Comparison of ENCODE assay signal across 16 cellular contexts in the genomic region with DNA sequence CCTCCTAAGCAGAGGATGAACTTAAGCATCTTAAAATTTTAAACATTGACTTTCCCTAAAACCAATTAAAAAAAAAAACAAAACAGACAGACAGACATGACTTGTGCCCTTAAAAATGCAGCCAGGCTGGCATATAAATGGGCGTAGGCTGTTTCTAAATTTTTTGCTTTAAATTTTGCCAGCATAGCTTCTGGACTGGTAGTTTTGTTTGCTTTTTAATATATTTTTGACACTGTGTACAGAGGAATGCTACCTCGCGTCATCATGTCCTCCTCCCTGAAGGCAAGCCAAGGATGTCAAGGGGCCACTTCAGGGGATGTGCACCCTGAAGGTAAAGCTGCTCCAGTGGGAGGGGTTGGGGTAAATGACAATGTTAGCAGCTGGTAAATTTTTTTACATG.
DNase-seq lines count a peak whose midpoint lies in the region; ATAC-seq, FAIRE-seq and TF ChIP-seq lines count a peak whose summit lies in the region.
"Had no signal": no experiment of that assay in that cellular context is flagged by ENCODE, and none has a peak within 500 bp of the region (broad histone marks: within the 10 kb centered on the region; RNA-seq: fewer than 3 reads in every experiment).

No MANE protein-coding gene starts in this region.

- H3K4ac ChIP-seq in mesenchymal stem cell (ENCODE audit: low read depth in 1 of 2, low read length in 2 of 2) = peak overlapping the region in 1 of 2 experiments; percentile 16

- H3K9me2 ChIP-seq in SK-N-SH = no peaks in the 10 kb centered on the region

- H2BK15ac ChIP-seq in mesenchymal stem cell (ENCODE audit: low read depth, poor library complexity, severe bottlenecking) = no peak overlapping the region

- in situ Hi-C loops in HAP-1 (cut with MboI; ENCODE audit: low sequenced_read_pairs) = no loop called here

- ATAC-seq in A549 (peak; percentile 67 to 74), HG03469 (IDR thresholded peaks at IDR 0.05; ENCODE audit: unreplicated experiment) (no peak)
- ATAC-seq: stimulated activated naive CD8-positive, alpha-beta T cell treated with anti-CD3 and anti-CD28 coated beads, Interleukin-15, Interleukin-2, amounts not matched to agents 100 U/mL and 50 U/mL, for 24 hours had no signal

- no peaks in the 10 kb centered on the region for H3K9me3 ChIP-seq in A549
- H3K9me3 ChIP-seq in HEK293 (ENCODE audit: control insufficient read depth, insufficient read depth, low read depth, low read length) = no peaks in the 10 kb centered on the region
- H3K9me3 ChIP-seq in SK-N-SH = no peaks in the 10 kb centered on the region
- no peaks in the 10 kb centered on the region for H3K9me3 ChIP-seq in mesenchymal stem cell (ENCODE audit: control insufficient read depth, low read length)
- no peaks in the 10 kb centered on the region for H3K9me3 ChIP-seq in HAP-1
- H3K9me3 ChIP-seq: prostate gland, uterus had no signal

- H3K14ac ChIP-seq in mesenchymal stem cell (ENCODE audit: low read length in 2 of 2) = no peak overlapping the region

- TF ChIP-seq POLR2A in A549 (IDR thresholded peaks at IDR 0.05; ENCODE audit: low read length) = no peak

- H3K79me1 ChIP-seq in mesenchymal stem cell (replicated peaks; ENCODE audit: low read length, poor library complexity, severe bottlenecking) = peaks cover 31% of the 10 kb centered on the region

- TF ChIP-seq CTCF in A549 (IDR thresholded peaks at IDR 0.05) = no peak
- TF ChIP-seq CTCF in HEK293 (tag by site-specific recombination; IDR thresholded peaks at IDR 0.05) = no peak
- no peak for TF ChIP-seq CTCF in SK-N-SH (IDR thresholded peaks at IDR 0.05)

- peaks cover 60% of the 10 kb centered on the region for H3K79me2 ChIP-seq in SK-N-SH (ENCODE audit: insufficient read depth)

- TF ChIP-seq RAD21 in A549 (conservative IDR thresholded peaks at IDR 0.05 in 1 of 2, IDR thresholded peaks at IDR 0.05 in 1 of 2) (no peak; a peak in 1 of 5 replicates), SK-N-SH (IDR thresholded peaks at IDR 0.05; ENCODE audit: low read length) (no peak)

- H2BK12ac ChIP-seq in mesenchymal stem cell (ENCODE audit: low read length in 2 of 2) = peak overlapping the region in 1 of 2 experiments; percentile 28

- no peak overlapping the region for H2BK120ac ChIP-seq in mesenchymal stem cell (ENCODE audit: low read depth, low read length)

- H4K91ac ChIP-seq in mesenchymal stem cell (ENCODE audit: low read length) = no peak overlapping the region

- H3F3A ChIP-seq in SK-N-SH (replicated peaks; ENCODE audit: insufficient read depth) = peaks cover 4% of the 10 kb centered on the region

- peak; percentile 97 for FAIRE-seq in A549 (lab: Jason Lieb, UNC)
- FAIRE-seq: colon had no signal

- H3K27ac ChIP-seq in A549 (peak overlapping the region; percentile 95 to 97), HEK293 (ENCODE audit: extremely low read depth, low read depth, low read length) (no peak overlapping the region), SK-N-SH (ENCODE audit: low read depth in 2 of 2, low read length in 1 of 2) (no peak overlapping the region), mesenchymal stem cell (ENCODE audit: low read length, poor library complexity, severe bottlenecking) (peak overlapping the region; percentile 56)
- H3K27ac ChIP-seq: prostate gland, uterus had no signal

- H2AFZ ChIP-seq in SK-N-SH (ENCODE audit: low read depth) (no peak overlapping the region), mesenchymal stem cell (ENCODE audit: low read depth, low read length) (no peak overlapping the region)

- no peak overlapping the region for H4K8ac ChIP-seq in mesenchymal stem cell (ENCODE audit: low read length)

- no peak overlapping the region for H2BK5ac ChIP-seq in mesenchymal stem cell (ENCODE audit: low read depth, low read length, poor library complexity, severe bottlenecking)

- no peaks in the 10 kb centered on the region for H4K20me1 ChIP-seq in SK-N-SH (ENCODE audit: insufficient read depth)

- CTCF ChIA-PET in A549 (lab: Yijun Ruan, JAX) = interaction anchor here (0.7 to 6.6 kb wide), 17 partner anchors 10 to 431 kb away, joined by 3 to 97 read pairs (median 11); no protein-coding TSS in a partner anchor
- CTCF ChIA-PET in HEK293 (lab: Yijun Ruan, JAX) = interaction anchor here (0.6 to 3.5 kb wide), 14 partner anchors 8 to 354 kb away, joined by 3 to 32 read pairs (median 5); no protein-coding TSS in a partner anchor
- CTCF ChIA-PET in SK-N-SH (lab: Yijun Ruan, JAX) = interaction anchor here (0.6 to 3.2 kb wide), 10 partner anchors 9 to 354 kb away, joined by 3 to 26 read pairs (median 3); no protein-coding TSS in a partner anchor

- TF ChIP-seq EP300 in A549 (IDR thresholded peaks at IDR 0.05) (peak; percentile 95 to 96; a peak in 4 of 5 replicates), SK-N-SH (IDR thresholded peaks at IDR 0.05; ENCODE audit: borderline replicate concordance in 1 of 2, low read depth in 1 of 2, low read length in 1 of 2) (no peak)

- no peak overlapping the region for H3K9ac ChIP-seq in SK-N-SH
- no peak overlapping the region for H3K9ac ChIP-seq in mesenchymal stem cell (ENCODE audit: low read length)

- H3K18ac ChIP-seq in mesenchymal stem cell (ENCODE audit: low read depth in 1 of 2, low read length in 2 of 2) = peak overlapping the region in 1 of 2 experiments; percentile 85

- WGBS in A549 (ENCODE audit: missing lambda C conversion rate) = under 1% methylated on average over 3 of the region's 3 CpGs
- WGBS in SK-N-SH (ENCODE audit: low lambda C conversion rate) = 64% methylated on average over 3 of the region's 3 CpGs
- WGBS in mesenchymal stem cell = 87% methylated on average over 3 of the region's 3 CpGs

- peak overlapping the region; percentile 61 for H2AK5ac ChIP-seq in mesenchymal stem cell (ENCODE audit: low read length, severe bottlenecking)

- H3K4me3 ChIP-seq in A549 (peak overlapping the region; percentile 26; the same call in 2 of the 3 replicates), HEK293 (ENCODE audit: low read depth, low read length) (no peak overlapping the region), SK-N-SH (ENCODE audit: low read depth in 2 of 2, low read length in 1 of 2) (no peak overlapping the region), mesenchymal stem cell (ENCODE audit: insufficient read depth in 1 of 2, low read depth in 1 of 2, low read length in 2 of 2) (no peak overlapping the region), HAP-1 (no peak overlapping the region)
- H3K4me3 ChIP-seq: prostate gland, uterus had no signal

- POLR2A ChIA-PET in A549 (lab: Yijun Ruan, JAX) = interaction anchor here (1.5 to 4.4 kb wide), 6 partner anchors 10 to 204 kb away, joined by 6 to 61 read pairs (median 14); no protein-coding TSS in a partner anchor
- POLR2A ChIA-PET in HEK293 (lab: Yijun Ruan, JAX) = no interaction called here
- POLR2A ChIA-PET in SK-N-SH (lab: Yijun Ruan, JAX) = no interaction called here

- DNase-seq in A549 (ENCODE audit: low read depth in 1 of 2, low spot score in 1 of 2) (peak in 1 of 2 experiments; percentile 95), SK-N-SH (no peak), mesenchymal stem cell (no peak), HAP-1 (ENCODE audit: low spot score in 2 of 2) (no peak), NCI-H187 treated with DMSO at 0.1 percent for 48 hours (lab: John Stamatoyannopoulos, UW) (no peak), SK-N-DZ (ENCODE audit: low spot score) (no peak)
- DNase-seq: Calu3; naive B cell; NCI-H187; NCI-H510A treated with DMSO at 0.1 percent for 48 hours; stimulated activated naive CD8-positive, alpha-beta T cell treated with anti-CD3 and anti-CD28 coated beads, Interleukin-15, Interleukin-2, amounts not matched to agents 100 U/mL and 50 U/mL, for 24 hours; uterus had no signal

- H3K4me1 ChIP-seq in A549 = peaks cover 96% of the 10 kb centered on the region
- peaks cover 32% of the 10 kb centered on the region for H3K4me1 ChIP-seq in HEK293 (ENCODE audit: control insufficient read depth, insufficient read depth, low read length)
- H3K4me1 ChIP-seq in SK-N-SH (ENCODE audit: control insufficient read depth in 1 of 2, insufficient read depth in 2 of 2, low read depth in 1 of 2, low read length in 1 of 2) = peaks cover 18 to 48% of the 10 kb centered on the region in 2 experiments
- peaks cover 15% of the 10 kb centered on the region for H3K4me1 ChIP-seq in mesenchymal stem cell (ENCODE audit: control insufficient read depth, insufficient read depth, low read depth, low read length)
- H3K4me1 ChIP-seq in HAP-1 = peaks cover 7% of the 10 kb centered on the region

- H3K36me3 ChIP-seq in HEK293 (ENCODE audit: control insufficient read depth in 2 of 2, insufficient read depth in 1 of 2, low read length in 2 of 2) (no peaks in the 10 kb centered on the region), SK-N-SH (replicated peaks in 1 of 2; ENCODE audit: control insufficient read depth in 1 of 2, insufficient read depth in 2 of 2, low read length in 1 of 2) (no peaks in the 10 kb centered on the region), mesenchymal stem cell (ENCODE audit: control insufficient read depth in 1 of 2, insufficient read depth in 2 of 2, low read depth in 1 of 2, low read length in 2 of 2) (no peaks in the 10 kb centered on the region), HAP-1 (replicated peaks) (no peaks in the 10 kb centered on the region)
- H3K36me3 ChIP-seq: prostate gland, uterus had no signal

- H3K27me3 ChIP-seq in SK-N-SH (ENCODE audit: insufficient read depth) (no peaks in the 10 kb centered on the region), mesenchymal stem cell (ENCODE audit: control insufficient read depth in 1 of 2, insufficient read depth in 1 of 2, low read length in 2 of 2) (no peaks in the 10 kb centered on the region), HAP-1 (ENCODE audit: low read depth) (no peaks in the 10 kb centered on the region)
- H3K27me3 ChIP-seq: uterus had no signal

- H3K4me2 ChIP-seq in A549 = peak overlapping the region; percentile 79
- peak overlapping the region; percentile 22; the same call in 1 of the 2 replicates for H3K4me2 ChIP-seq in SK-N-SH
- H3K4me2 ChIP-seq in mesenchymal stem cell (ENCODE audit: low read length, poor library complexity, severe bottlenecking) = no peak overlapping the region

- no peak overlapping the region for H3K23ac ChIP-seq in mesenchymal stem cell (ENCODE audit: low read length in 2 of 2)

TF ChIP-seq in A549, 52 proteins besides CTCF, POLR2A, EP300 and RAD21 (continues in another document):
- peak in 1 of 2 experiments; percentile 59; a peak in 2 of 5 replicates for TF ChIP-seq JUN (IDR thresholded peaks at IDR 0.05)

TF ChIP-seq in HEK293, 187 proteins besides CTCF, POLR2A, EP300 and RAD21 (continues in another document):
- TF ChIP-seq ZBTB48 (tag by site-specific recombination; IDR thresholded peaks at IDR 0.05) (0 out of 2 replicates have a peak, but pooled peaks have one; percentile 36), YY1 (tag by site-specific recombination; IDR thresholded peaks at IDR 0.05) (no peak), ZFP41 (tag by site-specific recombination; IDR thresholded peaks at IDR 0.05; ENCODE audit: borderline replicate concordance) (no peak)

TF ChIP-seq in SK-N-SH, 30 proteins besides CTCF, POLR2A, EP300 and RAD21 (continues in another document):
- TF ChIP-seq RFX5 (IDR thresholded peaks at IDR 0.05; ENCODE audit: low read length) (no peak), ELF1 (IDR thresholded peaks at IDR 0.05) (no peak), MXI1 (IDR thresholded peaks at IDR 0.05; ENCODE audit: low read depth, low read length) (no peak), RXRA (IDR thresholded peaks at IDR 0.05; ENCODE audit: borderline replicate concordance, low read depth) (no peak)

Comparison
In these comparisons a context has a peak if more than half of its experiments do, and no peak if none do; other contexts are left out.
1. H3K27ac ChIP-seq: peak in A549 (2 of 2) and mesenchymal stem cell (single experiment); none in HEK293 (single experiment) and SK-N-SH (0 of 2).